Comparison of ENCODE assay signal across 1 cellular context in genomic region chr16:57644383-57645014, GRCh38.
TF ChIP-seq lines count a peak whose summit lies in the region.

No MANE protein-coding gene starts in this region.

TF ChIP-seq in K562, 482 proteins besides CTCF, POLR2A, EP300 and RAD21:
- TF ChIP-seq NCOR1 (IDR thresholded peaks at IDR 0.05) (no peak), PATZ1 (CRISPR knock-in tag; IDR thresholded peaks at IDR 0.05; ENCODE audit: borderline replicate concordance) (no peak), HNRNPK (IDR thresholded peaks at IDR 0.05; ENCODE audit: low read depth, low read length, poor library complexity, severe bottlenecking) (no peak), MAX (CRISPR knock-in tag; IDR thresholded peaks at IDR 0.05) (peak; percentile 47; the same call in 1 of the 2 replicates), YY1 (IDR thresholded peaks at IDR 0.05; ENCODE audit: borderline replicate concordance in 1 of 3, control insufficient read depth in 1 of 3, extremely low read depth in 1 of 3, insufficient read depth in 3 of 3, insufficient read length in 1 of 3, insufficient replicate concordance in 2 of 3, low read depth in 1 of 3, low read length in 2 of 3) (no peak), ZBTB43 (CRISPR knock-in tag; IDR thresholded peaks at IDR 0.05) (peak; percentile 100), ELK1 (CRISPR knock-in tag; IDR thresholded peaks at IDR 0.05) (0 out of 2 replicates have a peak, but pooled peaks have one; percentile 33), MYNN (IDR thresholded peaks at IDR 0.05) (peak; percentile 89), MYNN (CRISPR knock-in tag; IDR thresholded peaks at IDR 0.05) (no peak), NR2C2 (CRISPR knock-in tag; IDR thresholded peaks at IDR 0.05) (no peak), NR2C2 (tag; IDR thresholded peaks at IDR 0.05) (no peak), HDAC1 (IDR thresholded peaks at IDR 0.05) (no peak)
